18 cellular contexts compared by ENCODE assay signal in the genomic region with DNA sequence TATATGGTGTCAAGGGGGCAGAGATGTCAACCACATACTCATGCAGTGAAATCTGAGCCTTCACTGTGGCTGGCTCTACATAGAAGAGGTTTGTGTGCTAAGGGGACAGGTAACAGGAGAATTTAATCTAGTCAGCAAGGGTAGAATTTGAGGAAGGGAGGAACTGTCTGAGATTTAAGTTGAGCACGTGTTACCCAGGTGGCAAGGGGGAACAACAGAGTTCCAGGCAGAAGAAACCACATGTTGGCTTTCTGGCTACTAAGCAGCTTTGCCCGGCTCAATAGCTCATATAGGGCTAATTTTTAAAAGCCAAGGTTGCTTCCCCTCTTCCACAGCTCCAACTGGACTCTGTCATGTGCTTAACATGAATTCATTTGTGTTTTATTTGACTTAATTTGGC.
"Had no signal": no experiment of that assay in that cellular context is flagged by ENCODE, and none has a peak within 500 bp of the region (broad histone marks: within the 10 kb centered on the region; RNA-seq: fewer than 3 reads in every experiment).

No MANE protein-coding gene starts in this region.

- DNase-seq: KBM-7, MV-4-11, NCI-H1048, NCI-H1105, NCI-H1417, NCI-H1436 treated with DMSO at 0.1 percent for 48 hours, NCI-H1694, NCI-H187 treated with DMSO at 0.1 percent for 48 hours, NCI-H2081 treated with DMSO at 0.1 percent for 48 hours, NCI-H2227 treated with DMSO at 0.1 percent for 48 hours, NCI-H69, NCI-H774, Right ventricle myocardium superior, RPMI8226, SIG-M5 had no signal

- H3K27me3 ChIP-seq: SJSA1 had no signal

- H3K4me3 Mint-ChIP-seq: IgD-negative memory B cell had no signal

- H3K4me1 ChIP-seq: SJSA1 had no signal

- H3K27ac Mint-ChIP-seq: IgD-negative memory B cell had no signal

- H3K4me3 ChIP-seq: SJSA1, SK-N-MC had no signal

- H3K36me3 Mint-ChIP-seq: IgD-negative memory B cell had no signal

- H3K4me1 Mint-ChIP-seq: IgD-negative memory B cell had no signal

- H3K36me3 ChIP-seq: SJSA1 had no signal

- H3K9me3 ChIP-seq: SJSA1 had no signal
